In the genomic region with DNA sequence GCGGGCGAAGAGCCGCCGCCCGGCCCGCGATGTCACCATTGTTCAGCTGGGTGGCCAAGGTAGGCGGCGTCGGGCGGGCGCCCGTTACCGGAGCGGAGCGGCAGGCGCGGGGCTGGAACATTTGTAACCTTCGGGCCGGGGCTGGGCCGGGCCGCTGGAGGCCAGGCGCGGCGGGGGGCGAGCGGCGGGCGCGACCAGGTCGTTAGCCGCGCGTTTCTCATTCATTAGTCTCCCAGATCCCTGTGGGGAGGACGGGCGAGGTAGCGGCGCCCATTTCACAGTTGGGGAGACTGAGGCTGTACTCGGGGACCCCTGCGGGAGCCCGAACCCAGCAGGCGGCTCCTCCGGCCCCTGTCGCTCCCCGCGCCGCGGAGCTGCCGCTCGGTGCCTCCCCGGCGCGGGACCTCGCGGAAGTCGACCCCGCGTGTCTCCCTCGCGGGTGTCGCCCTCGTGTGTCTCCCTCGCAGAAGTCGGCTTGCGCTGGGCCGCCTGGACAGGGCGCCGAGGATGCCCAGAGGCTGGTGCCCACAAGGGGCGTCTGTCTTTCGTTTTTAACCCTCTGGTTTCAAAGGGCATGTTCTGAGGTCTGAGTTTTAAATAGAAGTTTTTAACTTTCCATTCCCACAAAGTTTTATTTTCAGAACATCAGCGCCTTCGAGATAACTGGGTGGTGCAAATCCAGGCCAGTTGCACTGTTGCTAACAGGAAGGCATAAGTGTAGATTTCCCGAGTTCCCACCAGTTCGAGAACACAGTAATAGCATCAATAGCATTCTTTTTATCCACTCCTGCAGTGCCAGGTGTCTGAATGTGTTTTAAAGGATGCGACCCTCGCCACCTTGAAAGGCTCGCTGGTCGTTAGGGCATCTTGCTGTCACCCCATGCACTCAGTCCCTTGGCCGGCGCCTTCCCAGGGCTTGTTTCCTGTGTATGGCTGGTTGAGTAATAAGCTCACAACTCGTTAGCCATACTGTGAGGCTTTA, we compare ENCODE assay signal across 8 cellular contexts. TPM values are rescaled to one million over a fixed set of nuclear protein-coding genes. Genes with fewer than 3 reads are reported as not detected.
A peak's percentile ranks its signal among the peaks of the same experiment; 100 is the strongest.
DNase-seq lines count a peak whose midpoint lies in the region; ATAC-seq and TF ChIP-seq lines count a peak whose summit lies in the region.

No MANE protein-coding gene starts in this region.

- H3K36me3 ChIP-seq in RWPE2 (ENCODE audit: low read depth) (no peaks in the 10 kb centered on the region), neuron (ENCODE audit: insufficient read depth, low read length) (no peaks in the 10 kb centered on the region), subcutaneous abdominal adipose tissue (ENCODE audit: control insufficient read depth in 5 of 5, insufficient read depth in 5 of 5, low read length in 5 of 5) (no peaks in the 10 kb centered on the region)

- H3K27ac ChIP-seq in RWPE2 (ENCODE audit: poor library complexity, severe bottlenecking) = peak overlapping the region; percentile 36
- peak overlapping the region; percentile 46 for H3K27ac ChIP-seq in foreskin keratinocyte
- H3K27ac ChIP-seq in subcutaneous abdominal adipose tissue (ENCODE audit: low read depth, low read length) = peak overlapping the region; percentile 83

- H2AFZ ChIP-seq in neuron (ENCODE audit: low read depth, low read length) = peak overlapping the region; percentile 89

- H3K9me3 ChIP-seq in RWPE2 (ENCODE audit: severe bottlenecking) = no peaks in the 10 kb centered on the region
- no peaks in the 10 kb centered on the region for H3K9me3 ChIP-seq in neuron (ENCODE audit: low read length)
- H3K9me3 ChIP-seq in subcutaneous abdominal adipose tissue (ENCODE audit: control insufficient read depth in 5 of 5, low read length in 5 of 5) = no peaks in the 10 kb centered on the region

- H3K27me3 ChIP-seq in RWPE2 (ENCODE audit: insufficient read depth, poor library complexity, severe bottlenecking) (no peaks in the 10 kb centered on the region), foreskin keratinocyte (no peaks in the 10 kb centered on the region), neuron (ENCODE audit: insufficient read depth, low read length) (no peaks in the 10 kb centered on the region), subcutaneous abdominal adipose tissue (ENCODE audit: control insufficient read depth in 5 of 5, insufficient read depth in 4 of 5, low read length in 5 of 5) (no peaks in the 10 kb centered on the region)

- ATAC-seq in GM19035 (IDR thresholded peaks at IDR 0.05; ENCODE audit: unreplicated experiment) = peak; percentile 68
- peak; percentile 56 for ATAC-seq in HG03280 (IDR thresholded peaks at IDR 0.05; ENCODE audit: unreplicated experiment)
- peak; percentile 62 for ATAC-seq in RWPE2 (ENCODE audit: low read depth)
- ATAC-seq in foreskin keratinocyte = peak; percentile 64

- H3K4me3 ChIP-seq in RWPE2 (ENCODE audit: severe bottlenecking) (peak overlapping the region; percentile 90), neuron (ENCODE audit: low read length) (peak overlapping the region; percentile 74), subcutaneous abdominal adipose tissue (ENCODE audit: low read depth in 1 of 5, low read length in 5 of 5) (peak overlapping the region; percentile 71 to 81 (median 76))

- TF ChIP-seq CTCF in RWPE2 (IDR thresholded peaks at IDR 0.05; ENCODE audit: poor library complexity, severe bottlenecking) (peak; percentile 73), foreskin keratinocyte (conservative IDR thresholded peaks at IDR 0.05) (peak; percentile 63)

- H3K9ac ChIP-seq in subcutaneous abdominal adipose tissue (ENCODE audit: low read length in 5 of 5) = peak overlapping the region; percentile 23 to 86 (median 79)

- H3K4me1 ChIP-seq in RWPE2 (ENCODE audit: insufficient read depth, poor library complexity, severe bottlenecking) (peaks cover 15% of the 10 kb centered on the region), foreskin keratinocyte (peaks cover 20% of the 10 kb centered on the region), neuron (ENCODE audit: insufficient read depth, low read length) (peaks cover 15% of the 10 kb centered on the region), subcutaneous abdominal adipose tissue (ENCODE audit: control insufficient read depth in 5 of 5, insufficient read depth in 5 of 5, low read length in 5 of 5) (peaks cover 0 to 19% (median 15%) of the 10 kb centered on the region in 5 donors)

- DNase-seq in C1 segment of cervical spinal cord (lab: John Stamatoyannopoulos, UW) (peak in 12 of 14 donors; percentile 11 to 69 (median 44)), RWPE2 (ENCODE audit: low spot score) (peak; percentile 61), activated gamma-delta T cell treated with Interleukin-2 at 50 U/mL for 16 hours (peak; percentile 72), foreskin keratinocyte (peak in 1 of 2 donors; percentile 46)

RNA-seq across cellular contexts. Expression of gene PTTG2, which starts 17.6 kb away (rescaled TPM):
- total RNA-seq in foreskin keratinocyte = not detected in 2 replicates
- not detected in 2 replicates for polyA plus RNA-seq in foreskin keratinocyte
